ENCODE assay signal across 9 cellular contexts in genomic region chr1:35220976-35221375, GRCh38. TPM values are rescaled to one million over a fixed set of nuclear protein-coding genes. Genes with fewer than 3 reads are reported as not detected.
A peak's percentile ranks its signal among the peaks of the same experiment; 100 is the strongest.
DNase-seq lines count a peak whose midpoint lies in the region; ATAC-seq, FAIRE-seq and TF ChIP-seq lines count a peak whose summit lies in the region.
"Had no signal": no experiment of that assay in that cellular context is flagged by ENCODE, and none has a peak within 500 bp of the region (broad histone marks: within the 10 kb centered on the region; RNA-seq: fewer than 3 reads in every experiment).

No MANE protein-coding gene starts in this region.

- no peaks in the 10 kb centered on the region for H3K27me3 ChIP-seq in small intestine (ENCODE audit: control insufficient read depth in 2 of 2, insufficient read depth in 2 of 2, low read length in 2 of 2)
- H3K27me3 ChIP-seq in MG63, result no peaks in the 10 kb centered on the region
- H3K27me3 ChIP-seq: neutrophil had no signal

- H3K36me3 Mint-ChIP-seq in activated T-cell treated with anti-CD3 and anti-CD28 coated beads, Interleukin-2, amount 50 U/mL, for 72 hours (ENCODE audit: insufficient read depth in 2 of 2), result no peaks in the 10 kb centered on the region

- ATAC-seq in activated T-cell treated with anti-CD3 and anti-CD28 coated beads, Interleukin-2, amount 50 U/mL, for 72 hours (replicated peaks in 1 of 2), result peak; percentile 55 to 60
- ATAC-seq in GM21381 (IDR thresholded peaks at IDR 0.05; ENCODE audit: unreplicated experiment), result no peak
- no peak for ATAC-seq in GM18520 (IDR thresholded peaks at IDR 0.05; ENCODE audit: unreplicated experiment)

- 37 to 44% (median 43%) methylated on average over 2 of the region's 2 CpGs for WGBS in small intestine, 3 donors

- DNase-seq in activated T-cell treated with anti-CD3 and anti-CD28 coated beads, Interleukin-2, amount 50 U/mL, for 72 hours, result peak; percentile 5 to 11
- DNase-seq in activated T-cell treated with anti-CD3 and anti-CD28 coated beads for 4 hours (no peak), NB4 (ENCODE audit: low read depth) (peak; percentile 45), choroid plexus epithelial cell (ENCODE audit: low read depth) (peak; percentile 46), small intestine (peak; percentile 6), MG63 (no peak)

- H3K4me1 Mint-ChIP-seq in activated T-cell treated with anti-CD3 and anti-CD28 coated beads, Interleukin-2, amount 50 U/mL, for 72 hours (ENCODE audit: low read depth), result no peaks in the 10 kb centered on the region

- no peak overlapping the region for H3K4me3 ChIP-seq in NB4 (ENCODE audit: low read depth, low read length)
- H3K4me3 ChIP-seq in choroid plexus epithelial cell (ENCODE audit: low read depth, low read length), result no peak overlapping the region
- no peak overlapping the region for H3K4me3 ChIP-seq in small intestine (ENCODE audit: low read depth in 1 of 2, low read length in 2 of 2)
- no peak overlapping the region for H3K4me3 ChIP-seq in MG63

- peak overlapping the region; percentile 4 for H3K27ac Mint-ChIP-seq in activated T-cell treated with anti-CD3 and anti-CD28 coated beads, Interleukin-2, amount 50 U/mL, for 72 hours

- H3K27me3 Mint-ChIP-seq in activated T-cell treated with anti-CD3 and anti-CD28 coated beads, Interleukin-2, amount 50 U/mL, for 72 hours (ENCODE audit: low read depth), result no peaks in the 10 kb centered on the region

- H3K9me3 ChIP-seq in small intestine (ENCODE audit: control insufficient read depth, low read depth), result no peaks in the 10 kb centered on the region
- no peaks in the 10 kb centered on the region for H3K9me3 ChIP-seq in MG63
- H3K9me3 ChIP-seq: neutrophil had no signal

- TF ChIP-seq CTCF in NB4 (IDR thresholded peaks at IDR 0.05; ENCODE audit: low read depth, low read length) (peak; percentile 51), choroid plexus epithelial cell (conservative IDR thresholded peaks at IDR 0.05; ENCODE audit: low read depth, low read length) (peak; percentile 69)

- no peak overlapping the region for H3K27ac ChIP-seq in small intestine (ENCODE audit: low read depth in 1 of 2, low read length in 1 of 2)
- H3K27ac ChIP-seq: neutrophil had no signal

- no peaks in the 10 kb centered on the region for H3K4me1 ChIP-seq in small intestine (ENCODE audit: control insufficient read depth in 2 of 2, insufficient read depth in 1 of 2, low read depth in 1 of 2, low read length in 1 of 2)

- H3K36me3 ChIP-seq in small intestine (ENCODE audit: control insufficient read depth in 2 of 2, insufficient read depth in 2 of 2, low read length in 2 of 2) (no peaks in the 10 kb centered on the region), MG63 (no peaks in the 10 kb centered on the region)
- H3K36me3 ChIP-seq: neutrophil had no signal

- H3K4me3 Mint-ChIP-seq in activated T-cell treated with anti-CD3 and anti-CD28 coated beads, Interleukin-2, amount 50 U/mL, for 72 hours, result no peak overlapping the region

- no peak for FAIRE-seq in small intestine (lab: Jason Lieb, UNC)

- TF ChIP-seq POLR2A in NB4 (IDR thresholded peaks at IDR 0.05; ENCODE audit: extremely low read depth, insufficient read length), result no peak

- H3K9me3 Mint-ChIP-seq in activated T-cell treated with anti-CD3 and anti-CD28 coated beads, Interleukin-2, amount 50 U/mL, for 72 hours, result no peaks in the 10 kb centered on the region

RNA-seq across cellular contexts. Expression of gene SFPQ, which starts 28.0 kb away (rescaled TPM):
- total RNA-seq in activated T-cell treated with anti-CD3 and anti-CD28 coated beads, Interleukin-2, amount 50 U/mL, for 72 hours, result 100 to 1,000 TPM; 288 to 297 TPM
- 100 to 1,000 TPM in 2 of 3 donors, 10 to 100 TPM in 1; 93.8 to 149 (median 144) TPM for polyA plus RNA-seq in small intestine
- 232 and 410 TPM in 2 replicates for total RNA-seq in MG63 (2014; rRNA removed; shearing (Covaris generic); ENCODE audit: low replicate concordance)

RNA-seq across cellular contexts. Expression of gene ZMYM4, which starts 47.5 kb away (rescaled TPM):
- total RNA-seq in activated T-cell treated with anti-CD3 and anti-CD28 coated beads, Interleukin-2, amount 50 U/mL, for 72 hours, result 10 to 100 TPM; 37.5 to 54.7 TPM
- 10 to 100 TPM in 1 of 3 donors, 1 to 10 TPM in 2; 3.8 to 10.7 (median 6.7) TPM for polyA plus RNA-seq in small intestine
- total RNA-seq in MG63 (2014; rRNA removed; shearing (Covaris generic); ENCODE audit: low replicate concordance), result 25.4 and 27.8 TPM in 2 replicates

Comparison
In these comparisons a context has a peak if more than half of its experiments do, and no peak if none do; other contexts are left out.
1. DNase-seq: peak in activated T-cell treated with anti-CD3 and anti-CD28 coated beads, Interleukin-2, amount 50 U/mL, for 72 hours (2 of 2), NB4 (single experiment), choroid plexus epithelial cell (single experiment) and small intestine (single experiment); none in activated T-cell treated with anti-CD3 and anti-CD28 coated beads for 4 hours (single experiment) and MG63 (single experiment).
2. ATAC-seq: peak in activated T-cell treated with anti-CD3 and anti-CD28 coated beads, Interleukin-2, amount 50 U/mL, for 72 hours (2 of 2); none in GM21381 (single experiment) and GM18520 (single experiment).